1 cellular context compared by ENCODE assay signal in genomic region chr20:62156592-62157386, GRCh38.
TF ChIP-seq lines count a peak whose summit lies in the region.

No MANE protein-coding gene starts in this region.

TF ChIP-seq in H1, 55 proteins besides CTCF, POLR2A, EP300 and RAD21:
- TF ChIP-seq GABPA (IDR thresholded peaks at IDR 0.05; ENCODE audit: borderline replicate concordance, insufficient read depth, low read length) (0 out of 2 replicates have a peak, but pooled peaks have one; percentile 10), BRCA1 (IDR thresholded peaks at IDR 0.05; ENCODE audit: low read depth, low read length) (no peak), BACH1 (IDR thresholded peaks at IDR 0.05; ENCODE audit: low read length) (0 out of 2 replicates have a peak, but pooled peaks have one; percentile 30)
